Comparison of ENCODE assay signal across 11 cellular contexts in the genomic region with DNA sequence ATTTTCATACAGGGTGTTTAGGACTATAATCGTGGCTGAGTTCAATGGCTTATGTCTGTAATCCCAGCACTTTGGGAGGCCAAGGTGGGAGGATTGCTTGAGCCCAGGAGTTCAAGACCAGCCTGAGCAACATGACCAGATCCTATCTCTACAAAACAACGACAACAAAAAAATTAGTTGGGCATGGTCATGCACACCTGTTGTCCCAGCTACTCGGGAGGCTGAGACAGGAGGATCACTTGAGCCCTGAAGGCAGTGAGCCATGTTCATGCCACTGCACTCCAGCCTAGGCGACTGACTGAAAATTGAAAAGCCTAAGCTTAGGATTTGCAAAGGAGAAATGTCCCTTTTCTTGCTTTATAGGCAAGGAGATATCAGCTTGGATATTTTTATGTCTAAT. TPM values are rescaled to one million over a fixed set of nuclear protein-coding genes. Genes with fewer than 3 reads are reported as not detected.
A peak's percentile ranks its signal among the peaks of the same experiment; 100 is the strongest.
DNase-seq lines count a peak whose midpoint lies in the region; ATAC-seq and TF ChIP-seq lines count a peak whose summit lies in the region.
"Had no signal": no experiment of that assay in that cellular context is flagged by ENCODE, and none has a peak within 500 bp of the region (broad histone marks: within the 10 kb centered on the region; RNA-seq: fewer than 3 reads in every experiment).

No MANE protein-coding gene starts in this region.

- no peaks in the 10 kb centered on the region for H3K9me3 ChIP-seq in heart left ventricle
- no peaks in the 10 kb centered on the region for H3K9me3 ChIP-seq in thoracic aorta

- peaks cover 5% of the 10 kb centered on the region for H3K4me1 Mint-ChIP-seq in glutamatergic neuron (ENCODE audit: low read depth, unreplicated experiment)

- H3K27ac ChIP-seq in heart left ventricle: no peak overlapping the region
- H3K27ac ChIP-seq in thoracic aorta: no peak overlapping the region

- no peak for TF ChIP-seq POLR2A in heart left ventricle (IDR thresholded peaks at IDR 0.05)

- H3K36me3 ChIP-seq in heart left ventricle: peaks cover 0 to 35% (median 12%) of the 10 kb centered on the region in 9 donors
- no peaks in the 10 kb centered on the region for H3K36me3 ChIP-seq in thoracic aorta

- 85 to 93% (median 88%) methylated on average over 4 of the region's 4 CpGs for WGBS in heart left ventricle, 4 donors

- peak overlapping the region; percentile 100 for H3K4me3 Mint-ChIP-seq in glutamatergic neuron (ENCODE audit: unreplicated experiment)

- H3K4me1 ChIP-seq in heart left ventricle (peaks cover 0 to 54% (median 30%) of the 10 kb centered on the region in 12 donors), thoracic aorta (ENCODE audit: control insufficient read depth in 1 of 2, low read depth in 2 of 2) (peaks cover 17 to 31% of the 10 kb centered on the region in 2 donors)

- H3K4me3 ChIP-seq in heart left ventricle: peak overlapping the region in 9 of 12 donors; percentile 60 to 97 (median 91)
- peak overlapping the region; percentile 99 for H3K4me3 ChIP-seq in WI38 (ENCODE audit: low read depth, low read length)
- H3K4me3 ChIP-seq in thoracic aorta: peak overlapping the region; percentile 94

- DNase-seq in heart left ventricle (no peak), Right ventricle myocardium superior (no peak), glutamatergic neuron (no peak), thoracic aorta (ENCODE audit: low spot score) (no peak), NAMALWA (ENCODE audit: low spot score) (no peak), NCI-H1417 (lab: John Stamatoyannopoulos, UW) (no peak)
- DNase-seq: HCEC 1CT had no signal

- H3K36me3 Mint-ChIP-seq in glutamatergic neuron (ENCODE audit: unreplicated experiment): no peaks in the 10 kb centered on the region

- peaks cover 4% of the 10 kb centered on the region for H3K9me3 Mint-ChIP-seq in glutamatergic neuron (ENCODE audit: unreplicated experiment)
- H3K9me3 Mint-ChIP-seq: CD14-positive monocyte had no signal

- H3K27me3 ChIP-seq in heart left ventricle: no peaks in the 10 kb centered on the region
- no peaks in the 10 kb centered on the region for H3K27me3 ChIP-seq in thoracic aorta (replicated peaks; ENCODE audit: insufficient read depth)

- TF ChIP-seq CTCF in heart left ventricle (IDR thresholded peaks at IDR 0.05): no peak
- no peak for TF ChIP-seq CTCF in WI38 (IDR thresholded peaks at IDR 0.05; ENCODE audit: low read depth, low read length)
- no peak for TF ChIP-seq CTCF in glutamatergic neuron (IDR thresholded peaks at IDR 0.05; ENCODE audit: partially characterized antibody, unreplicated experiment)
- no peak for TF ChIP-seq CTCF in thoracic aorta (IDR thresholded peaks at IDR 0.05)

- intact Hi-C loops in heart left ventricle (cut with DNase I): loop anchor here in 4 of 10 donors (2.0 to 10.0 kb wide), 3 partner anchors 90 to 172 kb away; a partner anchor contains a TSS
- intact Hi-C loops in Right ventricle myocardium superior (cut with DNase I): no loop called here

- H3K27ac Mint-ChIP-seq in glutamatergic neuron (ENCODE audit: unreplicated experiment): peak overlapping the region; percentile 99

- ATAC-seq in heart left ventricle: no peak
- no peak for ATAC-seq in Right ventricle myocardium superior (ENCODE audit: poor library complexity)
- ATAC-seq in thoracic aorta (ENCODE audit: insufficient number of reproducible peaks, low FRiP score, low read depth): no peak
- no peak for ATAC-seq in HG02938 (IDR thresholded peaks at IDR 0.05; ENCODE audit: unreplicated experiment)

- H3K27me3 Mint-ChIP-seq in glutamatergic neuron (ENCODE audit: unreplicated experiment): peaks cover 2% of the 10 kb centered on the region

RNA-seq across cellular contexts. Expression of a gene that starts 1.5 kb away (rescaled TPM):
- total RNA-seq in heart left ventricle (100 to 1,000 TPM in 3 of 9 donors, 10 to 100 TPM in 6; 69.8 to 109 (median 89.8) TPM), Right ventricle myocardium superior (92.6 TPM), glutamatergic neuron (ENCODE audit: unreplicated experiment) (126 TPM), thoracic aorta (100 to 1,000 TPM in 1 of 2 donors, 10 to 100 TPM in 1; 55.0 to 126 TPM)
- polyA plus RNA-seq in heart left ventricle: 100 to 1,000 TPM in 1 of 2 donors, 10 to 100 TPM in 1; 85.5 to 159 TPM

RNA-seq across cellular contexts. Expression of a gene that starts 8.9 kb away (rescaled TPM):
- total RNA-seq in heart left ventricle: not detected
- polyA plus RNA-seq in heart left ventricle: not detected
- total RNA-seq in Right ventricle myocardium superior: not detected
- total RNA-seq in glutamatergic neuron (ENCODE audit: unreplicated experiment): not detected
- not detected for total RNA-seq in thoracic aorta
- total RNA-seq: mucosa of gallbladder had no signal
- polyA plus RNA-seq: CD14-positive monocyte had no signal

RNA-seq across cellular contexts. Expression of a gene that starts 24.6 kb away (rescaled TPM):
- total RNA-seq in heart left ventricle (10 to 100 TPM in 7 of 9 donors, 1 to 10 TPM in 2; 8.8 to 23.2 (median 12.1) TPM), Right ventricle myocardium superior (11.2 TPM), glutamatergic neuron (ENCODE audit: unreplicated experiment) (69.2 TPM), thoracic aorta (10 to 100 TPM; 25.9 to 43.7 TPM)
- 10 to 100 TPM; 10.6 to 13.9 TPM for polyA plus RNA-seq in heart left ventricle

RNA-seq across cellular contexts. Expression of a gene that starts 47.8 kb away (rescaled TPM):
- 1 to 10 TPM in 7 of 9 donors, under 1 TPM in 2; 0.70 to 6.3 (median 1.5) TPM for total RNA-seq in heart left ventricle
- polyA plus RNA-seq in heart left ventricle: 1 to 10 TPM in 1 of 2 donors, under 1 TPM in 1; 0.46 to 1.4 TPM
- 1.7 TPM for total RNA-seq in Right ventricle myocardium superior
- 0.20 TPM for total RNA-seq in glutamatergic neuron (ENCODE audit: unreplicated experiment)
- 10 to 100 TPM in 1 of 2 donors, 1 to 10 TPM in 1; 5.7 to 13.8 TPM for total RNA-seq in thoracic aorta
